27 cellular contexts compared by ENCODE assay signal in the genomic region with DNA sequence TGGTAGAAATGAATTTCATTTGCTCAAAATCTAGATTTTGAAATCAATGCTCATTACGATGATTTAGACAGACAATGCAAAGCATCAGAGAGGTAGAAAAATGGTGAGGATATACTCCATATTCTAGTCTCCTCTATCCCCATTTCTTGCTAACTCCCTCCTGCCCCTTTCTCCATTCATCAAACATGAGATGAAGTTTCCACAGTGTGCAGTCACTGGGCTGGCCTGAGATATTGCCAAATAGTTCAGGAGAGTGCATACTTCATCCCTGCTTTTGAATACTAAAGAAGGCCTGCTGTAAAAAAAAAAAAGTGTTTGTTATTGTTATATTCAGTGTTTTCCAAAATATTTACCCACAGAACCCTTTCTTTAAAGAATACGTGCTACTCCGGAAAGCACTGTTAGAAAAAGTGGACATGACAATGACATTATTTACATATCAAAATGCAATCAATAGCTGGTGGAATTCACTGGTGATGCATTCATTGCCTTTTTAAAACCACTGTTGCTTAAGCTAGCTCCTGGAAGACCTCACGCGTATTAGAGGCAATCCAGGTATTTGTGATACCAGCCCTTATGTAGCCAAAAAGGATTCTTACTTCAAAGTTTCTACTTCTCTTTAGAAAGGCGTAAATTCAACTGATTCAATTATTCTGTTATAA.
DNase-seq lines count a peak whose midpoint lies in the region; ATAC-seq, FAIRE-seq and TF ChIP-seq lines count a peak whose summit lies in the region.
"Had no signal": no experiment of that assay in that cellular context is flagged by ENCODE, and none has a peak within 500 bp of the region (broad histone marks: within the 10 kb centered on the region; RNA-seq: fewer than 3 reads in every experiment).

No MANE protein-coding gene starts in this region.

- H3F3A ChIP-seq in SK-N-SH (replicated peaks; ENCODE audit: insufficient read depth): peaks cover 3% of the 10 kb centered on the region

- ATAC-seq in WTC11: peak; percentile 55

- no peak for TF ChIP-seq EP300 in H1 (IDR thresholded peaks at IDR 0.05; ENCODE audit: borderline replicate concordance in 1 of 2, low read depth in 2 of 2, low read length in 2 of 2)
- TF ChIP-seq EP300 in SK-N-SH (IDR thresholded peaks at IDR 0.05; ENCODE audit: borderline replicate concordance in 1 of 2, low read depth in 1 of 2, low read length in 1 of 2): no peak
- TF ChIP-seq EP300 in tibial nerve (IDR thresholded peaks at IDR 0.05): no peak

- peak overlapping the region; percentile 37 to 44; a peak in 2 of 4 replicates for H3K4me2 ChIP-seq in H1 (ENCODE audit: insufficient read depth in 1 of 2, low read depth in 2 of 2, low read length in 2 of 2)
- H3K4me2 ChIP-seq in SK-N-SH: no peak overlapping the region

- CTCF ChIA-PET in WTC11 (lab: Charles Lee): interaction anchor here (1.5 kb wide), 1 partner anchor 237 kb away, joined by 3 read pairs; no protein-coding TSS in a partner anchor
- CTCF ChIA-PET in H1 (lab: Charles Lee; ENCODE audit: partially characterized antibody): interaction anchor here (0.6 to 1.1 kb wide), 4 partner anchors 20 to 558 kb away, joined by 3 to 5 read pairs (median 4); no protein-coding TSS in a partner anchor
- CTCF ChIA-PET in SK-N-SH (lab: Yijun Ruan, JAX): interaction anchor here (1.5 kb wide), 1 partner anchor 137 kb away, joined by 4 read pairs; no protein-coding TSS in a partner anchor

- H2BK20ac ChIP-seq in H1 (ENCODE audit: low read length): peak overlapping the region; percentile 28; the same call in 1 of the 2 replicates

- H3K36me3 Mint-ChIP-seq in WTC11: no peaks in the 10 kb centered on the region
- H3K36me3 Mint-ChIP-seq: CD8-positive, alpha-beta memory T cell had no signal

- H4K91ac ChIP-seq in H1 (replicated peaks; ENCODE audit: insufficient read length, low read length): no peak overlapping the region

- no peaks in the 10 kb centered on the region for H3K9me3 ChIP-seq in H1 (ENCODE audit: insufficient read depth in 2 of 2, low read depth in 1 of 2, low read length in 1 of 2)
- no peaks in the 10 kb centered on the region for H3K9me3 ChIP-seq in SK-N-SH
- no peaks in the 10 kb centered on the region for H3K9me3 ChIP-seq in tibial nerve

- TF ChIP-seq RAD21 in H1 (IDR thresholded peaks at IDR 0.05 in 1 of 2, conservative IDR thresholded peaks at IDR 0.05 in 1 of 2; ENCODE audit: low read depth in 2 of 2, low read length in 2 of 2) (no peak), SK-N-SH (IDR thresholded peaks at IDR 0.05; ENCODE audit: low read length) (no peak)

- no peak overlapping the region for H2BK12ac ChIP-seq in H1 (ENCODE audit: low read depth, low read length)

- no peak for TF ChIP-seq CTCF in WTC11 (IDR thresholded peaks at IDR 0.05)
- TF ChIP-seq CTCF in H1 (IDR thresholded peaks at IDR 0.05; ENCODE audit: control extremely low read depth in 1 of 3, insufficient read depth in 1 of 3, low read depth in 1 of 3, low read length in 3 of 3): no peak
- TF ChIP-seq CTCF in SK-N-SH (IDR thresholded peaks at IDR 0.05): no peak
- TF ChIP-seq CTCF in tibial nerve (IDR thresholded peaks at IDR 0.05): no peak

- H3K14ac ChIP-seq in H1 (ENCODE audit: insufficient read length): no peak overlapping the region

- H3K9me3 Mint-ChIP-seq in WTC11: no peaks in the 10 kb centered on the region

- H2BK5ac ChIP-seq in H1 (ENCODE audit: low read depth, low read length): no peak overlapping the region

- no peak overlapping the region for H3K9ac ChIP-seq in H1 (replicated peaks in 1 of 4; ENCODE audit: extremely low read depth in 1 of 4, low read depth in 3 of 4, low read length in 3 of 4)
- no peak overlapping the region; the same call in 1 of the 2 replicates for H3K9ac ChIP-seq in SK-N-SH

- H2BK15ac ChIP-seq in H1 (ENCODE audit: low read length): no peak overlapping the region

- H2AFZ ChIP-seq in H1 (ENCODE audit: low read length): no peak overlapping the region
- no peak overlapping the region for H2AFZ ChIP-seq in SK-N-SH (ENCODE audit: low read depth)

- H3K4ac ChIP-seq in H1 (replicated peaks; ENCODE audit: insufficient read length, low read depth, low read length): no peak overlapping the region

- no peaks in the 10 kb centered on the region for H3K79me1 ChIP-seq in H1 (ENCODE audit: low read depth, low read length)

- H3K23ac ChIP-seq in H1 (ENCODE audit: insufficient read length): no peak overlapping the region

- H3K79me2 ChIP-seq in H1 (ENCODE audit: control insufficient read depth in 1 of 2, insufficient read depth in 2 of 2, low read length in 2 of 2) (no peaks in the 10 kb centered on the region), SK-N-SH (ENCODE audit: insufficient read depth) (no peaks in the 10 kb centered on the region)

- 38% methylated on average over 6 of the region's 6 CpGs; no CpG with 5 or more reads in 1 of the 2 experiments for WGBS in H1 (ENCODE audit: extremely low coverage in 1 of 2, insufficient coverage in 1 of 2, insufficient read length in 1 of 2, insufficient replicate concordance in 2 of 2, low coverage in 1 of 2, low lambda C conversion rate in 2 of 2, missing lambda C conversion rate in 1 of 2), 2 experiments
- 87% methylated on average over 6 of the region's 6 CpGs for WGBS in SK-N-SH (ENCODE audit: low lambda C conversion rate)
- WGBS in tibial nerve, 2 donors: 82% methylated on average over 6 of the region's 6 CpGs

- no peak overlapping the region for H2BK120ac ChIP-seq in H1 (replicated peaks; ENCODE audit: low read depth, low read length)

- DNase-seq in WTC11 (ENCODE audit: low spot score): no peak
- no peak for DNase-seq in H1 (ENCODE audit: low read depth in 1 of 2, low spot score in 2 of 2)
- peak; percentile 49 for DNase-seq in medulla oblongata (ENCODE audit: extremely low spot score)
- DNase-seq in substantia nigra (lab: John Stamatoyannopoulos, UW): peak in 1 of 49 donors; percentile 11
- no peak for DNase-seq in epidermal melanocyte (ENCODE audit: insufficient read length, low spot score)
- no peak for DNase-seq in SK-N-SH
- DNase-seq in tibial nerve (ENCODE audit: low spot score in 2 of 2): no peak
- DNase-seq: CD8-positive, alpha-beta memory T cell; DMS 273 treated with DMSO at 0.1 percent for 48 hours; DMS79; EL; GDM1; KBM-7; MV-4-11; NCI-H1105 treated with DMSO at 0.1 percent for 48 hours; NCI-H1694 treated with DMSO at 0.1 percent for 48 hours; NCI-H2107; NCI-H446; NCI-H524 treated with DMSO at 0.1 percent for 48 hours; NCI-H774; SIG-M5 had no signal

- peaks cover 15% of the 10 kb centered on the region for H3K4me1 Mint-ChIP-seq in WTC11
- H3K4me1 Mint-ChIP-seq: B cell; CD8-positive, alpha-beta memory T cell had no signal

- no peak overlapping the region; the same call in 1 of the 2 replicates for H3K18ac ChIP-seq in H1 (ENCODE audit: extremely low read depth, low read length)

- no peak overlapping the region for H2AK5ac ChIP-seq in H1 (ENCODE audit: low read depth, low read length)

- no peaks in the 10 kb centered on the region for H3K9me2 ChIP-seq in SK-N-SH

- no peak overlapping the region for H3K56ac ChIP-seq in H1 (replicated peaks; ENCODE audit: insufficient read length, low read depth, low read length)

- FAIRE-seq in H1 (lab: Jason Lieb, UNC): no peak
- FAIRE-seq: GM12891, H54, RCC 7860 had no signal

- H3K27ac Mint-ChIP-seq in WTC11: 0 out of 2 replicates have a peak overlapping the region, but pooled peaks have one; percentile 71
- H3K27ac Mint-ChIP-seq: B cell; CD8-positive, alpha-beta memory T cell had no signal

- no peak for TF ChIP-seq POLR2A in H1 (IDR thresholded peaks at IDR 0.05; ENCODE audit: control extremely low read depth in 1 of 2, low read depth in 2 of 2, low read length in 2 of 2)
- TF ChIP-seq POLR2A in tibial nerve (IDR thresholded peaks at IDR 0.05): no peak

- H4K20me1 ChIP-seq in H1 (replicated peaks in 1 of 2; ENCODE audit: control insufficient read depth in 1 of 2, insufficient read depth in 2 of 2, low read length in 2 of 2) (no peaks in the 10 kb centered on the region), SK-N-SH (ENCODE audit: insufficient read depth) (no peaks in the 10 kb centered on the region)

- no peaks in the 10 kb centered on the region for H3K36me3 ChIP-seq in H1 (ENCODE audit: control insufficient read depth in 2 of 4, insufficient read depth in 4 of 4, low read length in 3 of 4)
- H3K36me3 ChIP-seq in SK-N-SH (replicated peaks in 1 of 2; ENCODE audit: control insufficient read depth in 1 of 2, insufficient read depth in 2 of 2, low read length in 1 of 2): no peaks in the 10 kb centered on the region
- H3K36me3 ChIP-seq in tibial nerve: no peaks in the 10 kb centered on the region

- no peak overlapping the region for H4K8ac ChIP-seq in H1 (ENCODE audit: extremely low read depth, insufficient read depth, low read length)

- no peaks in the 10 kb centered on the region for H3K27me3 Mint-ChIP-seq in WTC11 (ENCODE audit: low read depth)
- H3K27me3 Mint-ChIP-seq: CD8-positive, alpha-beta memory T cell had no signal

- H3K27ac ChIP-seq in H1 (ENCODE audit: low read depth, low read length) (no peak overlapping the region), substantia nigra (ENCODE audit: low read depth, low read length, poor library complexity, severe bottlenecking) (peak overlapping the region; percentile 27), SK-N-SH (ENCODE audit: low read depth in 2 of 2, low read length in 1 of 2) (no peak overlapping the region), tibial nerve (no peak overlapping the region)
- H3K27ac ChIP-seq: C4-2B, SK-N-MC had no signal

- peaks cover 0 to 6% (median 3%) of the 10 kb centered on the region in 4 experiments; a peak in 3 of 7 replicates for H3K4me1 ChIP-seq in H1 (replicated peaks in 1 of 4; ENCODE audit: control insufficient read depth in 3 of 4, insufficient read depth in 4 of 4, low read length in 3 of 4)
- H3K4me1 ChIP-seq in SK-N-SH (ENCODE audit: control insufficient read depth in 1 of 2, insufficient read depth in 2 of 2, low read depth in 1 of 2, low read length in 1 of 2): no peaks in the 10 kb centered on the region
- H3K4me1 ChIP-seq in tibial nerve: peaks cover 0 to 6% (median 0%) of the 10 kb centered on the region in 4 donors

- peak overlapping the region; percentile 75 for H4K5ac ChIP-seq in H1 (ENCODE audit: insufficient read length, low read depth, low read length)

- H3K27me3 ChIP-seq in H1 (replicated peaks in 1 of 4; ENCODE audit: control insufficient read depth in 3 of 4, extremely low read depth in 1 of 4, insufficient read depth in 3 of 4, low read length in 3 of 4) (no peaks in the 10 kb centered on the region), SK-N-SH (ENCODE audit: insufficient read depth) (no peaks in the 10 kb centered on the region), tibial nerve (no peaks in the 10 kb centered on the region)

- POLR2A ChIA-PET in WTC11 (lab: Charles Lee) (interaction anchor here (0.7 kb wide), 1 partner anchor 18 kb away, joined by 3 read pairs; no protein-coding TSS in a partner anchor), H1 (lab: Charles Lee; ENCODE audit: partially characterized antibody) (interaction anchor here (0.6 kb wide), 1 partner anchor 178 kb away, joined by 3 read pairs; no protein-coding TSS in a partner anchor), SK-N-SH (lab: Yijun Ruan, JAX) (no interaction called here)

- H3K4me3 Mint-ChIP-seq in WTC11: no peak overlapping the region
- H3K4me3 Mint-ChIP-seq: B cell; CD8-positive, alpha-beta memory T cell had no signal

- H3K4me3 ChIP-seq in H1 (ENCODE audit: extremely low read depth in 1 of 4, insufficient read depth in 2 of 4, low read depth in 3 of 4, low read length in 4 of 4) (peak overlapping the region in 1 of 4 experiments; percentile 15; a peak in 1 of 8 replicates), SK-N-SH (ENCODE audit: low read depth in 2 of 2, low read length in 1 of 2) (no peak overlapping the region), tibial nerve (no peak overlapping the region)
- H3K4me3 ChIP-seq: SK-N-MC had no signal

- no peaks in the 10 kb centered on the region; the same call in 1 of the 2 replicates for H3K23me2 ChIP-seq in H1 (ENCODE audit: low read depth, low read length)
